Comparison of ENCODE assay signal across 11 cellular contexts in genomic region chr6:156852147-156852857, GRCh38.
DNase-seq lines count a peak whose midpoint lies in the region; ATAC-seq and TF ChIP-seq lines count a peak whose summit lies in the region.
"Had no signal": no experiment of that assay in that cellular context is flagged by ENCODE, and none has a peak within 500 bp of the region (broad histone marks: within the 10 kb centered on the region; RNA-seq: fewer than 3 reads in every experiment).

No MANE protein-coding gene starts in this region.

- peak overlapping the region; percentile 6 for H3K4me3 ChIP-seq in left ventricle myocardium inferior
- no peak overlapping the region for H3K4me3 ChIP-seq in ovary
- H3K4me3 ChIP-seq: Peyer's patch had no signal

- H3K36me3 ChIP-seq in left ventricle myocardium inferior = no peaks in the 10 kb centered on the region
- no peaks in the 10 kb centered on the region for H3K36me3 ChIP-seq in ovary
- H3K36me3 ChIP-seq: Peyer's patch had no signal

- H3K27me3 ChIP-seq in left ventricle myocardium inferior (ENCODE audit: low read depth) (no peaks in the 10 kb centered on the region), ovary (no peaks in the 10 kb centered on the region)
- H3K27me3 ChIP-seq: Peyer's patch had no signal

- H3K9me3 ChIP-seq in left ventricle myocardium inferior (replicated peaks) (no peaks in the 10 kb centered on the region), ovary (no peaks in the 10 kb centered on the region)
- H3K9me3 ChIP-seq: Peyer's patch had no signal

- TF ChIP-seq CTCF in left ventricle myocardium inferior (IDR thresholded peaks at IDR 0.05; ENCODE audit: borderline replicate concordance) = no peak
- TF ChIP-seq CTCF in ovary (IDR thresholded peaks at IDR 0.05) = no peak

- H3K27ac ChIP-seq in left ventricle myocardium inferior (replicated peaks) (peak overlapping the region; percentile 76), ovary (no peak overlapping the region)
- H3K27ac ChIP-seq: HL-60, Peyer's patch had no signal

- no peak for TF ChIP-seq EP300 in ovary (IDR thresholded peaks at IDR 0.05)

- ATAC-seq in GM18502 (IDR thresholded peaks at IDR 0.05; ENCODE audit: poor library complexity, unreplicated experiment) (peak; percentile 61), GM21529 (IDR thresholded peaks at IDR 0.05; ENCODE audit: unreplicated experiment) (peak; percentile 56), HG03442 (IDR thresholded peaks at IDR 0.05; ENCODE audit: unreplicated experiment) (peak; percentile 55)

- no peak for DNase-seq in left ventricle myocardium inferior
- no peak for DNase-seq in NCI-H345 (lab: John Stamatoyannopoulos, UW)
- DNase-seq in ovary = no peak
- DNase-seq in head of caudate nucleus = no peak
- DNase-seq in SHP77 (lab: John Stamatoyannopoulos, UW) = no peak
- DNase-seq: DMS79 treated with DMSO at 0.1 percent for 48 hours had no signal

- H3K4me1 ChIP-seq in left ventricle myocardium inferior (peaks cover 98% of the 10 kb centered on the region), ovary (ENCODE audit: insufficient read depth) (peaks cover 25% of the 10 kb centered on the region)

- WGBS in ovary, 3 donors = 70 to 80% (median 75%) methylated on average over 9 of the region's 9 CpGs

- intact Hi-C loops in left ventricle myocardium inferior (cut with micrococcal nuclease) (no loop called here), ovary (cut with DNase I) (no loop called here), head of caudate nucleus (cut with DNase I) (no loop called here)

- no peak for TF ChIP-seq POLR2A in ovary (IDR thresholded peaks at IDR 0.05)
